ENCODE assay signal across 16 cellular contexts in genomic region chr12:62971769-62972525, GRCh38.
"Had no signal": no experiment of that assay in that cellular context is flagged by ENCODE, and none has a peak within 500 bp of the region (broad histone marks: within the 10 kb centered on the region; RNA-seq: fewer than 3 reads in every experiment).

No MANE protein-coding gene starts in this region.

- H3K36me3 ChIP-seq: breast epithelium, esophagus squamous epithelium, WERI-Rb-1 had no signal

- H3K9me3 Mint-ChIP-seq: activated CD8-positive, alpha-beta T cell treated with anti-CD3 and anti-CD28 coated beads for 36 hours; activated naive CD8-positive, alpha-beta T cell treated with anti-CD3 and anti-CD28 coated beads, Interleukin-2, amount 10 ng/mL, durations not matched to agents 7 days and 5 days; nephron; stimulated activated naive CD8-positive, alpha-beta T cell treated with anti-CD3 and anti-CD28 coated beads, Interleukin-15, Interleukin-2, amounts not matched to agents 100 ng/mL and 50 ng/mL, for 24 hours had no signal

- H3K36me3 Mint-ChIP-seq: activated naive CD8-positive, alpha-beta T cell treated with anti-CD3 and anti-CD28 coated beads, Interleukin-2, amount 10 ng/mL, durations not matched to agents 7 days and 5 days had no signal

- H3K4me3 ChIP-seq: breast epithelium, esophagus squamous epithelium, testis had no signal

- H3K27me3 ChIP-seq: breast epithelium, esophagus squamous epithelium, testis had no signal

- H3K4me3 Mint-ChIP-seq: activated CD8-positive, alpha-beta T cell treated with anti-CD3 and anti-CD28 coated beads for 36 hours; activated naive CD8-positive, alpha-beta T cell treated with anti-CD3 and anti-CD28 coated beads, Interleukin-2, amount 10 ng/mL, durations not matched to agents 7 days and 5 days; nephron; stimulated activated naive CD8-positive, alpha-beta T cell treated with anti-CD3 and anti-CD28 coated beads, Interleukin-15, Interleukin-2, amounts not matched to agents 100 ng/mL and 50 ng/mL, for 24 hours had no signal

- H3K4me1 ChIP-seq: breast epithelium, esophagus squamous epithelium, testis had no signal

- H3K27ac ChIP-seq: breast epithelium, esophagus squamous epithelium, testis, WERI-Rb-1 had no signal

- H3K27ac Mint-ChIP-seq: activated CD8-positive, alpha-beta T cell treated with anti-CD3 and anti-CD28 coated beads for 36 hours; activated naive CD8-positive, alpha-beta T cell treated with anti-CD3 and anti-CD28 coated beads, Interleukin-2, amount 10 ng/mL, durations not matched to agents 7 days and 5 days; nephron; stimulated activated naive CD8-positive, alpha-beta T cell treated with anti-CD3 and anti-CD28 coated beads, Interleukin-15, Interleukin-2, amounts not matched to agents 100 ng/mL and 50 ng/mL, for 24 hours had no signal

- H3K4me1 Mint-ChIP-seq: activated naive CD8-positive, alpha-beta T cell treated with anti-CD3 and anti-CD28 coated beads, Interleukin-2, amount 10 ng/mL, durations not matched to agents 7 days and 5 days; nephron had no signal

- H3K27me3 Mint-ChIP-seq: activated CD8-positive, alpha-beta T cell treated with anti-CD3 and anti-CD28 coated beads for 36 hours; stimulated activated naive CD8-positive, alpha-beta T cell treated with anti-CD3 and anti-CD28 coated beads, Interleukin-15, Interleukin-2, amounts not matched to agents 100 ng/mL and 50 ng/mL, for 24 hours had no signal

- DNase-seq: activated CD4-positive, alpha-beta T cell treated with anti-CD3 and anti-CD28 coated beads for 4 hours; activated CD8-positive, alpha-beta memory T cell treated with anti-CD3 and anti-CD28 coated beads, Interleukin-2, amount 50 U/mL, for 4 hours; activated CD8-positive, alpha-beta T cell treated with anti-CD3 and anti-CD28 coated beads for 36 hours; activated naive CD8-positive, alpha-beta T cell treated with anti-CD3 and anti-CD28 coated beads, Interleukin-2, amount 10 ng/mL, durations not matched to agents 7 days and 5 days; anterior cingulate cortex; esophagus squamous epithelium; foreskin fibroblast; glutamatergic neuron; stimulated activated CD4-positive, alpha-beta T cell treated with anti-CD3 and anti-CD28 coated beads, Interleukin-4, amount 100 ng/mL, for 1 hour; stimulated activated CD8-positive, alpha-beta memory T cell treated with anti-CD3 and anti-CD28 coated beads, Interleukin-4, amount 100 ng/mL, for 48 hours; T-helper 9 cell; testis; WERI-Rb-1 had no signal

- H3K9me3 ChIP-seq: breast epithelium, esophagus squamous epithelium, testis had no signal
